Comparison of ENCODE assay signal across 8 cellular contexts in the genomic region with DNA sequence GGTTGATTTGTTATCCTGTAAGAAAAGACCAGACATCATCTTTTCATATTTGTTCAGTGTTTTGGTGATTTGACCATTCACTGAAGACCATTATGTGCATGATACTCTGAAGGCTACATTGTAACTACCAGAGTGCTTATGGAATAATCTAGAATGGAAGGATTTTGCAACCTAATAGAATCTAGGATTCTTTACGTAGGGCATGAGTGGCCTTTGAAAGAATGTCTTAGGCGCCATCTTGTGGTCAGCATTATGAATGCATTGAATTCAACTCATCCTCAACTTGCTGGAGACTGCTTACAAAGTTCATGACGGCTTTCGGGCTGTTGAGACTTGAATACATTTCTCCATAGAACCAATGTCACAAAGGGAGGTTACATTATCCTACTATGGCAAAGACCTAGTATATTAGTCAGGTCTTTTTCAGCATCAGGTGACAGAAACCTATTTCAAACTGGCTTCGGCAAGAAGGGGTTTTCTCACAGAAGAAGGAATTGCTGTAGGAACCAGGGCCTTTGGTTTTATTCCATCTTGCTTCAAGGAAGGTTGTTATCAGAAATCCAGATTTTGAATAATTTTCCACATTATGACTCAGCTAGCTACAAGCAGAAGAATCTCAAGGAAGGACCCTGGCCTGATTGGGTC.
DNase-seq lines count a peak whose midpoint lies in the region; ATAC-seq and TF ChIP-seq lines count a peak whose summit lies in the region.

No MANE protein-coding gene starts in this region.

- H3K9me2 ChIP-seq in OCI-LY1 (ENCODE audit: low read depth, low read length) = no peaks in the 10 kb centered on the region

- H3K27me3 ChIP-seq in CD8-positive, alpha-beta T cell (ENCODE audit: insufficient read depth, low read length) = no peaks in the 10 kb centered on the region
- H3K27me3 ChIP-seq in OCI-LY1 (ENCODE audit: insufficient read depth, low read length) = no peaks in the 10 kb centered on the region

- peak; percentile 75 for ATAC-seq in CD8-positive, alpha-beta T cell
- peak; percentile 78 for ATAC-seq in GM19043 (IDR thresholded peaks at IDR 0.05; ENCODE audit: low read depth, unreplicated experiment)

- H3K27me3 Mint-ChIP-seq in CD8-positive, alpha-beta T cell (ENCODE audit: low read depth) = peaks cover 7% of the 10 kb centered on the region
- H3K27me3 Mint-ChIP-seq in activated T-helper 1 cell treated with anti-CD3 and anti-CD28 coated beads, Interleukin-12 subunit alpha, Interleukin-12 subunit beta, Interleukin-2, Interleukin-4 antibody, amounts not matched to agents 30 ng/mL and 10 ng/mL and 1 ng/mL, durations not matched to agents 14 hours and 24 hours and 36 hours (ENCODE audit: insufficient read depth) = peaks cover 6% of the 10 kb centered on the region

- no peak overlapping the region for H3K9ac ChIP-seq in OCI-LY1 (ENCODE audit: low read length)

- H3K36me3 Mint-ChIP-seq in CD8-positive, alpha-beta T cell = no peaks in the 10 kb centered on the region
- H3K36me3 Mint-ChIP-seq in activated T-helper 1 cell treated with anti-CD3 and anti-CD28 coated beads, Interleukin-12 subunit alpha, Interleukin-12 subunit beta, Interleukin-2, Interleukin-4 antibody, amounts not matched to agents 30 ng/mL and 10 ng/mL and 1 ng/mL, durations not matched to agents 14 hours and 24 hours and 36 hours (ENCODE audit: low read depth) = no peaks in the 10 kb centered on the region

- peak; percentile 76 for TF ChIP-seq CTCF in CD8-positive, alpha-beta T cell (IDR thresholded peaks at IDR 0.05)
- TF ChIP-seq CTCF in OCI-LY1 (IDR thresholded peaks at IDR 0.05; ENCODE audit: low read length) (peak; percentile 75), foreskin fibroblast (IDR thresholded peaks at IDR 0.05; ENCODE audit: low read depth, low read length) (peak; percentile 69)

- POLR2A ChIA-PET in CD8-positive, alpha-beta T cell (lab: Charles Lee) = interaction anchor here (1.0 kb wide), 1 partner anchor 131 kb away, joined by 3 read pairs; no protein-coding TSS in a partner anchor

- no peaks in the 10 kb centered on the region for H3K79me2 ChIP-seq in OCI-LY1 (ENCODE audit: insufficient read depth, low read length)

- no peaks in the 10 kb centered on the region for H3K4me1 ChIP-seq in CD8-positive, alpha-beta T cell (ENCODE audit: insufficient read depth, low read length)
- no peaks in the 10 kb centered on the region for H3K4me1 ChIP-seq in OCI-LY1 (ENCODE audit: insufficient read depth, low read length, severe bottlenecking)

- CTCF ChIA-PET in CD8-positive, alpha-beta T cell (lab: Charles Lee) = interaction anchor here (0.7 to 7.2 kb wide), 16 partner anchors 12 to 157 kb away, joined by 3 to 58 read pairs (median 4); partner anchors contain the start of gene GPAT3

- intact Hi-C loops in CD8-positive, alpha-beta T cell (cut with DNase I, micrococcal nuclease) = loop anchor here (1.0 to 10.0 kb wide), 6 partner anchors 131 to 1332 kb away; no protein-coding TSS in a partner anchor
- intact Hi-C loops in activated T-helper 1 cell treated with anti-CD3 and anti-CD28 coated beads, Interleukin-12 subunit alpha, Interleukin-12 subunit beta, Interleukin-2, Interleukin-4 antibody, amounts not matched to agents 30 ng/mL and 10 ng/mL and 1 ng/mL, durations not matched to agents 14 hours and 24 hours and 36 hours (cut with micrococcal nuclease) = loop anchor here (1.0 to 10.0 kb wide), 5 partner anchors 131 to 942 kb away; partner anchors contain the start of genes CDS1 and COQ2

- no peaks in the 10 kb centered on the region for H3K9me3 Mint-ChIP-seq in CD8-positive, alpha-beta T cell
- H3K9me3 Mint-ChIP-seq in activated T-helper 1 cell treated with anti-CD3 and anti-CD28 coated beads, Interleukin-12 subunit alpha, Interleukin-12 subunit beta, Interleukin-2, Interleukin-4 antibody, amounts not matched to agents 30 ng/mL and 10 ng/mL and 1 ng/mL, durations not matched to agents 14 hours and 24 hours and 36 hours = no peaks in the 10 kb centered on the region

- H3K4me1 Mint-ChIP-seq in CD8-positive, alpha-beta T cell (ENCODE audit: low read depth) = peaks cover 2% of the 10 kb centered on the region
- peaks cover 4% of the 10 kb centered on the region for H3K4me1 Mint-ChIP-seq in activated T-helper 1 cell treated with anti-CD3 and anti-CD28 coated beads, Interleukin-12 subunit alpha, Interleukin-12 subunit beta, Interleukin-2, Interleukin-4 antibody, amounts not matched to agents 30 ng/mL and 10 ng/mL and 1 ng/mL, durations not matched to agents 14 hours and 24 hours and 36 hours (ENCODE audit: low read depth)

- H3K36me3 ChIP-seq in CD8-positive, alpha-beta T cell (ENCODE audit: insufficient read depth, low read length) = no peaks in the 10 kb centered on the region
- H3K36me3 ChIP-seq in OCI-LY1 (ENCODE audit: insufficient read depth, low read length) = no peaks in the 10 kb centered on the region

- no peaks in the 10 kb centered on the region for H3F3A ChIP-seq in OCI-LY1 (ENCODE audit: insufficient read depth, low read length)

- no peak overlapping the region for H3K4me3 Mint-ChIP-seq in CD8-positive, alpha-beta T cell
- H3K4me3 Mint-ChIP-seq in activated T-helper 1 cell treated with anti-CD3 and anti-CD28 coated beads, Interleukin-12 subunit alpha, Interleukin-12 subunit beta, Interleukin-2, Interleukin-4 antibody, amounts not matched to agents 30 ng/mL and 10 ng/mL and 1 ng/mL, durations not matched to agents 14 hours and 24 hours and 36 hours = no peak overlapping the region

- H3K9me3 ChIP-seq in CD8-positive, alpha-beta T cell (ENCODE audit: low read length) = no peaks in the 10 kb centered on the region
- H3K9me3 ChIP-seq in OCI-LY1 (ENCODE audit: low read length) = no peaks in the 10 kb centered on the region

- H4K20me1 ChIP-seq in OCI-LY1 (ENCODE audit: insufficient read depth, low read length) = no peaks in the 10 kb centered on the region

- H3K27ac Mint-ChIP-seq in CD8-positive, alpha-beta T cell = no peak overlapping the region
- no peak overlapping the region for H3K27ac Mint-ChIP-seq in activated T-helper 1 cell treated with anti-CD3 and anti-CD28 coated beads, Interleukin-12 subunit alpha, Interleukin-12 subunit beta, Interleukin-2, Interleukin-4 antibody, amounts not matched to agents 30 ng/mL and 10 ng/mL and 1 ng/mL, durations not matched to agents 14 hours and 24 hours and 36 hours

- peak in 6 of 7 experiments; percentile 25 to 59 (median 44) for DNase-seq in CD8-positive, alpha-beta T cell
- peak; percentile 46 for DNase-seq in HS-5 (ENCODE audit: low read depth)
- DNase-seq in activated T-helper 1 cell treated with anti-CD3 and anti-CD28 coated beads, Interleukin-12 subunit alpha, Interleukin-12 subunit beta, Interleukin-2, Interleukin-4 antibody, amounts not matched to agents 30 ng/mL and 10 ng/mL and 1 ng/mL, durations not matched to agents 14 hours and 24 hours and 36 hours (ENCODE audit: low spot score) = peak; percentile 31
- DNase-seq in foreskin fibroblast = peak; percentile 62 to 87
- DNase-seq in nucleus accumbens (lab: John Stamatoyannopoulos, UW) = peak in 32 of 56 donors; percentile 0 to 76 (median 20)
- no peak for DNase-seq in NK-92 (lab: John Stamatoyannopoulos, UW; ENCODE audit: unreplicated experiment)

- no peak overlapping the region for H3K4me2 ChIP-seq in OCI-LY1 (ENCODE audit: low read length)

- H3K27ac ChIP-seq in CD8-positive, alpha-beta T cell (ENCODE audit: low read depth, low read length) = no peak overlapping the region
- H3K27ac ChIP-seq in OCI-LY1 (ENCODE audit: low read depth, low read length, poor library complexity, severe bottlenecking) = no peak overlapping the region

- no peak overlapping the region for H2AFZ ChIP-seq in OCI-LY1 (ENCODE audit: low read length)

- no peak overlapping the region for H3K4me3 ChIP-seq in CD8-positive, alpha-beta T cell (ENCODE audit: low read depth, low read length)
- H3K4me3 ChIP-seq in OCI-LY1 (ENCODE audit: low read depth, low read length, poor library complexity, severe bottlenecking) (no peak overlapping the region), foreskin fibroblast (ENCODE audit: low read depth in 1 of 2, low read length in 2 of 2) (no peak overlapping the region)
